Comparison of ENCODE assay signal across 8 cellular contexts in the genomic region with DNA sequence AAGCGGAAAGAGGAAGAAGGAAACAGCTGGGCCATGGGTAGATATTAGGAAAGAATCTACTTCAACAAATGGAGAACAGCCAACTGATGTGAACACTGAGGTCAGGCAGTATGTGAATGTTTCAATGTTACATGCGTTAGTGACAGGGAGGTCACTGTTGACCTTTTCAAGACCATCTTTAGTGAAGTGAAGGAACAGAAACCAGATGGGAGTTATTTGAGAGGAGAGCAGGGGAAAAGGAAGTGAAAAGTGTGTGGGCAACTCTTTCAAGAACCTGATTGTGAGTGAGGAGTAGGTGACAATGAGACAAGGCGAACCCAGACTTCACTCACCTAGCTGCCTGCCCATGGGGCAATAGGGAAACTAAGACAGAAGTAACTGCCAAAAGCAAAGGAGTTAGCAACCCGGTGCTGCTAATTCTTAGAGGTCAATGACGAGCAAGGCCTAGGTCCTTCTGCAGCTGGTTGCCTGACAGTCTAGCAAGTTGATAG.
DNase-seq lines count a peak whose midpoint lies in the region; ATAC-seq and TF ChIP-seq lines count a peak whose summit lies in the region.

No MANE protein-coding gene starts in this region.

- H3K9me3 ChIP-seq in right cardiac atrium (ENCODE audit: control insufficient read depth, low read length), result no peaks in the 10 kb centered on the region

- H3K4me3 Mint-ChIP-seq in stimulated activated naive CD8-positive, alpha-beta T cell treated with anti-CD3 and anti-CD28 coated beads, Interleukin-15, amount 100 ng/mL, for 72 hours, result no peak overlapping the region

- WGBS in right cardiac atrium, result 70% methylated on average over 5 of the region's 5 CpGs

- H3K27ac ChIP-seq in right cardiac atrium (ENCODE audit: low read length), result no peak overlapping the region

- H3K4me3 ChIP-seq in right cardiac atrium (ENCODE audit: low read length), result no peak overlapping the region

- no peaks in the 10 kb centered on the region for H3K27me3 ChIP-seq in right cardiac atrium (ENCODE audit: control insufficient read depth, insufficient read depth)

- DNase-seq in Right ventricle myocardium superior, result no peak
- no peak for DNase-seq in right cardiac atrium
- peak; percentile 74 for DNase-seq in NOMO-1 treated with dmso at 0.1 percent for 144 hours (lab: John Stamatoyannopoulos, UW; ENCODE audit: unreplicated experiment)
- no peak for DNase-seq in stimulated activated naive CD8-positive, alpha-beta T cell treated with anti-CD3 and anti-CD28 coated beads, Interleukin-15, amount 100 ng/mL, for 72 hours
- no peak for DNase-seq in sciatic nerve (ENCODE audit: low spot score)
- no peak for DNase-seq in omental fat pad (ENCODE audit: low spot score)
- no peak for DNase-seq in activated CD4-positive, alpha-beta T cell treated with anti-CD3 and anti-CD28 coated beads, Interleukin-2, amount 50 U/mL, for 4 hours

- no peaks in the 10 kb centered on the region for H3K4me1 ChIP-seq in right cardiac atrium (ENCODE audit: control insufficient read depth, insufficient read depth, low read length)

- peak; percentile 34 for ATAC-seq in Right ventricle myocardium superior (ENCODE audit: poor library complexity)
- no peak for ATAC-seq in right cardiac atrium
- ATAC-seq in HG02885 (IDR thresholded peaks at IDR 0.05; ENCODE audit: poor library complexity, unreplicated experiment), result peak; percentile 91
- peak; percentile 61 for ATAC-seq in stimulated activated naive CD8-positive, alpha-beta T cell treated with anti-CD3 and anti-CD28 coated beads, Interleukin-15, amount 100 ng/mL, for 72 hours
- ATAC-seq in sciatic nerve, result no peak
- ATAC-seq in omental fat pad (ENCODE audit: low FRiP score), result no peak

- peak overlapping the region in 1 of 2 donors; percentile 50 for H3K27ac Mint-ChIP-seq in stimulated activated naive CD8-positive, alpha-beta T cell treated with anti-CD3 and anti-CD28 coated beads, Interleukin-15, amount 100 ng/mL, for 72 hours

- no peaks in the 10 kb centered on the region for H3K27me3 Mint-ChIP-seq in stimulated activated naive CD8-positive, alpha-beta T cell treated with anti-CD3 and anti-CD28 coated beads, Interleukin-15, amount 100 ng/mL, for 72 hours

- H3K9me3 Mint-ChIP-seq in stimulated activated naive CD8-positive, alpha-beta T cell treated with anti-CD3 and anti-CD28 coated beads, Interleukin-15, amount 100 ng/mL, for 72 hours, result peaks cover 5 to 7% of the 10 kb centered on the region in 2 donors

- no peak for TF ChIP-seq CTCF in omental fat pad (IDR thresholded peaks at IDR 0.05)

- intact Hi-C loops in Right ventricle myocardium superior (cut with DNase I), result no loop called here
- intact Hi-C loops in right cardiac atrium (cut with DNase I), result no loop called here
- intact Hi-C loops in sciatic nerve (cut with DNase I), result no loop called here

- H3K4me1 Mint-ChIP-seq in stimulated activated naive CD8-positive, alpha-beta T cell treated with anti-CD3 and anti-CD28 coated beads, Interleukin-15, amount 100 ng/mL, for 72 hours, result peaks cover 29% of the 10 kb centered on the region

Comparison
In these comparisons a context has a peak if more than half of its experiments do, and no peak if none do; other contexts are left out.
1. ATAC-seq: peak in Right ventricle myocardium superior (single experiment), HG02885 (single experiment) and stimulated activated naive CD8-positive, alpha-beta T cell treated with anti-CD3 and anti-CD28 coated beads, Interleukin-15, amount 100 ng/mL, for 72 hours (single experiment); none in right cardiac atrium (0 of 2), sciatic nerve (single experiment) and omental fat pad (single experiment).